In the genomic region with DNA sequence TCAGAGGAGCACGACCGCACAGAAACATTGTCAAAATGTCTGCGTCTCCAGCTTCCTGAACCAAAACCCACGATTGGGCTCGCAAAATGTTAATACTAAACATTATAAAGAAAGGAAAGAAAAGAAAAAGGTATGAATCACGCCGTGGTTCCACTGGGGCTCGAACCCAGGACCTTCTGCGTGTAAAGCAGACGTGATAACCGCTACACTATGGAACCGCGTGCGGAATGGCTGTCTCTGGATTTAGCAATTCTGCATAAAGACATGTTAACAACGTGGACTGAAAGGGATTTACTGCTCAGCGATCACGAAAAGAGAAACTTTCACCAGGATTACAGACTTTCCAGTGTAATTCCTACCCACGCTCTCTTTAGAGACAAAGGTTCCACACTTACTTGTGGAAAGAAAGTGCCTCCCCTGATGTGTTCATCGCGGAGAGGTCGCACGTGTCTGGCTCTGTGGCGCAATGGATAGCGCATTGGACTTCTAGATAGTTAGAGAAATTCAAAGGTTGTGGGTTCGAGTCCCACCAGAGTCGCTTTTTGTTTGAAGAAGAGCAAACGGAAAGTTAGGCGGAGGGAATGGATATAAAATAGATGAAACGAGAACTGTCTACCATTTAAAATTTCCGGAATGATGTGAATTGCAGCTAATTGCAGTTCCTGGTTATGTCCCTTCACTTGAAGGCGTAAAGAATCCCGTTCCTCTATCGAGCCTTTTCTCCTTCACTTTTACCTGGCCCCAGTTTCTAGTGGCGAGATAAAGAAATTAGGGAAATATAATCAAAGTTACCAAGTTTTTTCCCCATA, we compare ENCODE assay signal across 2 cellular contexts.
TF ChIP-seq lines count a peak whose summit lies in the region.

No MANE protein-coding gene starts in this region.

TF ChIP-seq in Ishikawa, 13 proteins besides CTCF, POLR2A, EP300 and RAD21 (continued from another document):
- TF ChIP-seq, protein P1, sequence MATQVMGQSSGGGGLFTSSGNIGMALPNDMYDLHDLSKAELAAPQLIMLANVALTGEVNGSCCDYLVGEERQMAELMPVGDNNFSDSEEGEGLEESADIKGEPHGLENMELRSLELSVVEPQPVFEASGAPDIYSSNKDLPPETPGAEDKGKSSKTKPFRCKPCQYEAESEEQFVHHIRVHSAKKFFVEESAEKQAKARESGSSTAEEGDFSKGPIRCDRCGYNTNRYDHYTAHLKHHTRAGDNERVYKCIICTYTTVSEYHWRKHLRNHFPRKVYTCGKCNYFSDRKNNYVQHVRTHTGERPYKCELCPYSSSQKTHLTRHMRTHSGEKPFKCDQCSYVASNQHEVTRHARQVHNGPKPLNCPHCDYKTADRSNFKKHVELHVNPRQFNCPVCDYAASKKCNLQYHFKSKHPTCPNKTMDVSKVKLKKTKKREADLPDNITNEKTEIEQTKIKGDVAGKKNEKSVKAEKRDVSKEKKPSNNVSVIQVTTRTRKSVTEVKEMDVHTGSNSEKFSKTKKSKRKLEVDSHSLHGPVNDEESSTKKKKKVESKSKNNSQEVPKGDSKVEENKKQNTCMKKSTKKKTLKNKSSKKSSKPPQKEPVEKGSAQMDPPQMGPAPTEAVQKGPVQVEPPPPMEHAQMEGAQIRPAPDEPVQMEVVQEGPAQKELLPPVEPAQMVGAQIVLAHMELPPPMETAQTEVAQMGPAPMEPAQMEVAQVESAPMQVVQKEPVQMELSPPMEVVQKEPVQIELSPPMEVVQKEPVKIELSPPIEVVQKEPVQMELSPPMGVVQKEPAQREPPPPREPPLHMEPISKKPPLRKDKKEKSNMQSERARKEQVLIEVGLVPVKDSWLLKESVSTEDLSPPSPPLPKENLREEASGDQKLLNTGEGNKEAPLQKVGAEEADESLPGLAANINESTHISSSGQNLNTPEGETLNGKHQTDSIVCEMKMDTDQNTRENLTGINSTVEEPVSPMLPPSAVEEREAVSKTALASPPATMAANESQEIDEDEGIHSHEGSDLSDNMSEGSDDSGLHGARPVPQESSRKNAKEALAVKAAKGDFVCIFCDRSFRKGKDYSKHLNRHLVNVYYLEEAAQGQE (IDR thresholded peaks at IDR 0.05; ENCODE audit: low read depth), result no peak
- TF ChIP-seq CEBPB (IDR thresholded peaks at IDR 0.05) (peak; percentile 72), CREB1 (IDR thresholded peaks at IDR 0.05; ENCODE audit: low read depth) (0 out of 2 replicates have a peak, but pooled peaks have one; percentile 1)

TF ChIP-seq in PFSK-1, 5 proteins besides CTCF, POLR2A, EP300 and RAD21:
- TF ChIP-seq, protein P1 (IDR thresholded peaks at IDR 0.05; ENCODE audit: insufficient read depth in 1 of 2, low read depth in 2 of 2, low read length in 2 of 2), result 0 out of 4 replicates have a peak, but pooled peaks of 1 of the 2 experiments have one; percentile 34
- TF ChIP-seq TAF1 (IDR thresholded peaks at IDR 0.05; ENCODE audit: borderline replicate concordance, insufficient read depth, low read length) (peak; percentile 59; the same call in 1 of the 2 replicates), SIN3A (IDR thresholded peaks at IDR 0.05; ENCODE audit: borderline replicate concordance, insufficient read depth, low read length) (no peak), POLR2AphosphoS5 (IDR thresholded peaks at IDR 0.05; ENCODE audit: low read depth, low read length) (no peak), FOXP2 (optimal IDR thresholded peaks at IDR 0.05; ENCODE audit: borderline replicate concordance, extremely low read depth, extremely low read length, insufficient read depth) (no peak)
TF ChIP-seq in PFSK-1: peak in this region for 2.
